ENCODE assay signal across 1 cellular context in genomic region chr13:52067237-52067636, GRCh38.
TF ChIP-seq lines count a peak whose summit lies in the region.

No MANE protein-coding gene starts in this region.

TF ChIP-seq in HepG2, 621 proteins besides CTCF, POLR2A, EP300 and RAD21 (continued from another document):
- TF ChIP-seq HOMEZ (CRISPR knock-in tag; IDR thresholded peaks at IDR 0.05; ENCODE audit: low read depth) (no peak), SP140L (CRISPR knock-in tag; IDR thresholded peaks at IDR 0.05; ENCODE audit: borderline replicate concordance) (no peak), ZNF572 (CRISPR knock-in tag; IDR thresholded peaks at IDR 0.05) (no peak), ZNF138 (CRISPR knock-in tag; IDR thresholded peaks at IDR 0.05; ENCODE audit: low read depth) (no peak), ZGPAT (CRISPR knock-in tag; IDR thresholded peaks at IDR 0.05) (no peak), HNF4A (CRISPR knock-in tag; IDR thresholded peaks at IDR 0.05) (peak; percentile 51; the same call in 1 of the 2 replicates), EEA1 (CRISPR knock-in tag; IDR thresholded peaks at IDR 0.05; ENCODE audit: borderline replicate concordance) (no peak), ZNF709 (CRISPR knock-in tag; IDR thresholded peaks at IDR 0.05) (no peak), FOSL2 (CRISPR knock-in tag; IDR thresholded peaks at IDR 0.05) (no peak), LCORL (IDR thresholded peaks at IDR 0.05) (0 out of 2 replicates have a peak, but pooled peaks have one; percentile 42), LCORL (CRISPR knock-in tag; IDR thresholded peaks at IDR 0.05) (no peak), CBX5 (CRISPR knock-in tag; IDR thresholded peaks at IDR 0.05; ENCODE audit: borderline replicate concordance) (0 out of 2 replicates have a peak, but pooled peaks have one; percentile 51), ATF7 (IDR thresholded peaks at IDR 0.05) (no peak), ATF7 (CRISPR knock-in tag; IDR thresholded peaks at IDR 0.05) (no peak), SOX13 (IDR thresholded peaks at IDR 0.05) (0 out of 2 replicates have a peak, but pooled peaks have one; percentile 51), SOX13 (CRISPR knock-in tag; conservative IDR thresholded peaks at IDR 0.05 in 1 of 2, IDR thresholded peaks at IDR 0.05 in 1 of 2) (peak in 1 of 2 experiments; percentile 65; a peak in 2 of 4 replicates), ZNF710 (CRISPR knock-in tag; IDR thresholded peaks at IDR 0.05; ENCODE audit: borderline replicate concordance) (no peak), ZFYVE20 (CRISPR knock-in tag; IDR thresholded peaks at IDR 0.05; ENCODE audit: borderline replicate concordance, low read depth) (no peak), NFYB (CRISPR knock-in tag; IDR thresholded peaks at IDR 0.05) (no peak), ZNF446 (CRISPR knock-in tag; IDR thresholded peaks at IDR 0.05) (no peak), NR1H2 (CRISPR knock-in tag; IDR thresholded peaks at IDR 0.05; ENCODE audit: borderline replicate concordance, low read depth) (no peak), ZNF850 (CRISPR knock-in tag; conservative IDR thresholded peaks at IDR 0.05) (no peak), POGK (CRISPR knock-in tag; conservative IDR thresholded peaks at IDR 0.05) (no peak), POLR2G (IDR thresholded peaks at IDR 0.05; ENCODE audit: low read depth, low read length) (no peak), ZNF382 (CRISPR knock-in tag; IDR thresholded peaks at IDR 0.05; ENCODE audit: borderline replicate concordance) (no peak), YY1 (IDR thresholded peaks at IDR 0.05; ENCODE audit: insufficient read depth, insufficient replicate concordance, low read depth, low read length) (no peak), ZBTB34 (CRISPR knock-in tag; IDR thresholded peaks at IDR 0.05) (no peak)
